ENCODE assay signal across 11 cellular contexts in the genomic region with DNA sequence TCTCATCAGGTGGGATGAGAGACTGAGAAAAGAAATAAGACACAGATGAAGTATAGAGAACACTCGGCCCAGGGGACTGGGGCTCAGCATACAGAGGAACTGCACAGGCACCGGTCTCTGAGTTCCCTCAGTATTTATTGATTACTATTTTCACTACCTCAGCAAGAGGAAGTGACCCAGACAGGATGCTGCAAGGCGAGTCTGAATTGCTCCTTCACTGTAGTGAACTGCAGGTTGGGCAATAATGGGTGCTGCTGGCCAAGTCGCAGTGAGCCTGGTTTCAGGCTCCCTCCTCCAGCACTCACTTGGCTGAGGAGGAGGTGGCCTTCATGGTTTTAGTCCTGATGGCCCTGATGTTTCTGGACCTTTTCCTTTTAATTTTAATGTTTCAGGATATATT. TPM values are rescaled to one million over a fixed set of nuclear protein-coding genes. Genes with fewer than 3 reads are reported as not detected.
DNase-seq lines count a peak whose midpoint lies in the region; ATAC-seq, FAIRE-seq and TF ChIP-seq lines count a peak whose summit lies in the region.
"Had no signal": no experiment of that assay in that cellular context is flagged by ENCODE, and none has a peak within 500 bp of the region (broad histone marks: within the 10 kb centered on the region; RNA-seq: fewer than 3 reads in every experiment).

No MANE protein-coding gene starts in this region.

- H3K36me3 ChIP-seq in right lobe of liver (no peaks in the 10 kb centered on the region), HepG2 (replicated peaks in 1 of 2; ENCODE audit: control insufficient read depth in 1 of 2, insufficient read depth in 2 of 2, low read length in 2 of 2) (no peaks in the 10 kb centered on the region), vagina (no peaks in the 10 kb centered on the region)
- H3K36me3 ChIP-seq: thoracic aorta had no signal

- 20% methylated on average over 3 of the region's 4 CpGs for WGBS in right lobe of liver (ENCODE audit: insufficient coverage, low coverage, low lambda C conversion rate, missing lambda C conversion rate)
- WGBS in HepG2 (ENCODE audit: low lambda C conversion rate), result 16% methylated on average over 4 of the region's 4 CpGs

- no peaks in the 10 kb centered on the region for H3K9me3 ChIP-seq in right lobe of liver
- H3K9me3 ChIP-seq in HepG2 (ENCODE audit: low read length), result peaks cover 11% of the 10 kb centered on the region; the same call in 1 of the 2 replicates
- no peaks in the 10 kb centered on the region for H3K9me3 ChIP-seq in vagina
- H3K9me3 ChIP-seq: thoracic aorta had no signal

- ATAC-seq in right lobe of liver, result peak; percentile 57 to 87 (median 73)
- no peak for ATAC-seq in HepG2
- ATAC-seq in HG03175 (IDR thresholded peaks at IDR 0.05; ENCODE audit: unreplicated experiment), result peak; percentile 90
- ATAC-seq: body of pancreas had no signal

- intact Hi-C loops in right lobe of liver (cut with DNase I) (no loop called here), HepG2 (cut with micrococcal nuclease; ENCODE audit: unreplicated experiment) (no loop called here), vagina (cut with DNase I) (no loop called here)

- H2AFZ ChIP-seq in HepG2 (ENCODE audit: low read length), result no peak overlapping the region

- TF ChIP-seq EP300 in HepG2 (IDR thresholded peaks at IDR 0.05; ENCODE audit: low read depth in 2 of 2, low read length in 2 of 2) (no peak), HepG2 (CRISPR knock-in tag; IDR thresholded peaks at IDR 0.05; ENCODE audit: borderline replicate concordance) (no peak)

- DNase-seq in right lobe of liver, result peak in 1 of 3 donors; percentile 39
- no peak for DNase-seq in HepG2 (ENCODE audit: low spot score)
- peak; percentile 24 for DNase-seq in epithelial cell of prostate (ENCODE audit: low read depth, low spot score)
- no peak for DNase-seq in vagina (ENCODE audit: extremely low spot score in 2 of 2)
- no peak for DNase-seq in HEK293T (ENCODE audit: extremely low spot score)
- DNase-seq in ecto neural progenitor cell (ENCODE audit: low spot score), result no peak
- DNase-seq in activated CD8-positive, alpha-beta memory T cell treated with anti-CD3 and anti-CD28 coated beads, Interleukin-2, amount 50 U/mL, for 4 hours, result no peak

- TF ChIP-seq POLR2A in right lobe of liver (IDR thresholded peaks at IDR 0.05) (no peak), HepG2 (IDR thresholded peaks at IDR 0.05; ENCODE audit: insufficient read depth in 1 of 2, low read depth in 2 of 2, low read length in 2 of 2) (no peak), vagina (IDR thresholded peaks at IDR 0.05) (no peak)

- H3K27ac ChIP-seq in right lobe of liver, result no peak overlapping the region
- H3K27ac ChIP-seq in HepG2 (ENCODE audit: extremely low read length, insufficient read depth, low read length), result no peak overlapping the region
- H3K27ac ChIP-seq in epithelial cell of prostate, result no peak overlapping the region
- peak overlapping the region; percentile 3 for H3K27ac ChIP-seq in vagina
- H3K27ac ChIP-seq: body of pancreas, thoracic aorta had no signal

- no peak overlapping the region for H3K4me3 ChIP-seq in right lobe of liver
- H3K4me3 ChIP-seq in HepG2 (replicated peaks in 1 of 3; ENCODE audit: insufficient read depth in 1 of 3, low read depth in 2 of 3, low read length in 3 of 3), result no peak overlapping the region
- H3K4me3 ChIP-seq in vagina, result no peak overlapping the region
- H3K4me3 ChIP-seq: body of pancreas, thoracic aorta had no signal

- in situ Hi-C loops in HepG2 (cut with HindIII; ENCODE audit: extremely low pct_ligation_motif_present, low pct_unique_long_range_greater_than_20kb), result no loop called here

- H4K20me1 ChIP-seq in HepG2 (ENCODE audit: insufficient read depth, low read length), result no peaks in the 10 kb centered on the region

- POLR2A ChIA-PET in HepG2 (lab: Yijun Ruan, JAX) (no interaction called here), HEK293T (lab: Yijun Ruan, JAX) (no interaction called here)

- CTCF ChIA-PET in HepG2 (lab: Yijun Ruan, JAX; ENCODE audit: low intra/inter-chr PET ratio, low total read pairs), result no interaction called here
- CTCF ChIA-PET in HEK293T (lab: Yijun Ruan, JAX), result no interaction called here

- no peak for FAIRE-seq in HepG2 (lab: Jason Lieb, UNC)

- no peak overlapping the region for H3K9ac ChIP-seq in HepG2 (ENCODE audit: insufficient read depth, low read depth, low read length)

- TF ChIP-seq CTCF in right lobe of liver (IDR thresholded peaks at IDR 0.05) (no peak), HepG2 (CRISPR knock-in tag; IDR thresholded peaks at IDR 0.05) (no peak), vagina (IDR thresholded peaks at IDR 0.05) (no peak)

- H3K4me2 ChIP-seq in HepG2 (ENCODE audit: low read depth, low read length), result no peak overlapping the region

- no peaks in the 10 kb centered on the region for H3K79me2 ChIP-seq in HepG2 (ENCODE audit: insufficient read depth, low read length)

- no peak for TF ChIP-seq RAD21 in HepG2 (CRISPR knock-in tag; IDR thresholded peaks at IDR 0.05)

- H3K27me3 ChIP-seq in right lobe of liver, result no peaks in the 10 kb centered on the region
- H3K27me3 ChIP-seq in HepG2 (ENCODE audit: control insufficient read depth in 1 of 2, insufficient read depth in 2 of 2, low read length in 2 of 2), result no peaks in the 10 kb centered on the region
- H3K27me3 ChIP-seq in vagina, result no peaks in the 10 kb centered on the region
- H3K27me3 ChIP-seq: body of pancreas had no signal

- no TSS peak for BruUV-seq in HepG2 (replicated peaks; lab: Mats Ljungman, UMichigan)

- H3K4me1 ChIP-seq in right lobe of liver, result no peaks in the 10 kb centered on the region
- no peaks in the 10 kb centered on the region for H3K4me1 ChIP-seq in HepG2 (ENCODE audit: insufficient read depth, low read length)
- H3K4me1 ChIP-seq in vagina, result peaks cover 8% of the 10 kb centered on the region
- H3K4me1 ChIP-seq: body of pancreas had no signal

TF ChIP-seq in HepG2, 621 proteins besides CTCF, POLR2A, EP300 and RAD21 (continues in another document):
- TF ChIP-seq POLR2G (IDR thresholded peaks at IDR 0.05; ENCODE audit: low read depth, low read length) (no peak), NRL (CRISPR knock-in tag; IDR thresholded peaks at IDR 0.05; ENCODE audit: borderline replicate concordance) (no peak)

TF ChIP-seq in HEK293T, 16 proteins besides CTCF, POLR2A, EP300 and RAD21 (continues in another document):
- TF ChIP-seq SUZ12 (IDR thresholded peaks at IDR 0.05) (no peak), ARNT (IDR thresholded peaks at IDR 0.05) (no peak), FOXA1 (IDR thresholded peaks at IDR 0.05) (no peak), ELF4 (IDR thresholded peaks at IDR 0.05) (no peak), CTBP1 (IDR thresholded peaks at IDR 0.05; ENCODE audit: borderline replicate concordance) (no peak), FOXM1 (IDR thresholded peaks at IDR 0.05; ENCODE audit: borderline replicate concordance) (no peak), NFRKB (IDR thresholded peaks at IDR 0.05) (no peak)

RNA-seq across cellular contexts. Expression of a gene that starts 10.4 kb away (rescaled TPM):
- total RNA-seq in right lobe of liver, result not detected
- not detected in 2 replicates for total RNA-seq in HepG2 (2016; rRNA removed; fragmentation: Illumina TruSeq; extraction: Trizol)
- total RNA-seq in HepG2 (2016; cell fraction: cytosol; rRNA removed; fragmentation: Illumina TruSeq; extraction: Trizol; ENCODE audit: low read depth), result not detected in 2 replicates
- not detected in 2 replicates for total RNA-seq in HepG2 (2016; cell fraction: insoluble cytoplasmic fraction; rRNA removed; fragmentation: Illumina TruSeq; extraction: Trizol)
- total RNA-seq in HepG2 (2016; cell fraction: membrane; rRNA removed; fragmentation: Illumina TruSeq; extraction: Trizol), result not detected in 2 replicates
- not detected in 2 replicates for total RNA-seq in HepG2 (2016; cell fraction: nucleus; rRNA removed; fragmentation: Illumina TruSeq; extraction: Trizol)
- polyA plus RNA-seq in HepG2 (2011; rRNA removed), result not detected in 2 replicates
- polyA plus RNA-seq in HepG2 (2011; cell fraction: cytosol; rRNA removed), result not detected in 2 replicates
- not detected in 2 replicates for polyA plus RNA-seq in HepG2 (2011; cell fraction: nucleus; rRNA removed)
- not detected in 2 replicates for polyA plus RNA-seq in HepG2 (2012)
- polyA plus RNA-seq in HepG2 (2016; cell fraction: cytosol; fragmentation: Illumina TruSeq; extraction: Trizol; ENCODE audit: low read depth), result not detected in 2 replicates
- not detected in 2 replicates for polyA plus RNA-seq in HepG2 (2016; cell fraction: insoluble cytoplasmic fraction; fragmentation: Illumina TruSeq; extraction: Trizol; ENCODE audit: low read depth)
- not detected in 2 replicates for polyA plus RNA-seq in HepG2 (2016; cell fraction: membrane; fragmentation: Illumina TruSeq; extraction: Trizol; ENCODE audit: low read depth)
- polyA plus RNA-seq in HepG2 (2016; cell fraction: nucleus; fragmentation: Illumina TruSeq; extraction: Trizol; ENCODE audit: insufficient read depth, low read depth), result not detected in 2 replicates
- not detected in 2 replicates for polyA minus RNA-seq in HepG2 (2011; rRNA and poly(A)+ RNA removed; ENCODE audit: low replicate concordance)
- not detected in 2 replicates for polyA minus RNA-seq in HepG2 (2011; cell fraction: cytosol; rRNA and poly(A)+ RNA removed)
- not detected in 2 replicates for polyA minus RNA-seq in HepG2 (2011; cell fraction: nucleus; rRNA and poly(A)+ RNA removed)
- not detected for total RNA-seq in vagina
- total RNA-seq: body of pancreas; T-helper 2 cell treated with Interferon-gamma antibody and Interleukin-4, amounts not matched to agents 100 ng/mL and 5 ng/mL, for 36 hours; thoracic aorta had no signal

RNA-seq across cellular contexts. Expression of a gene that starts 23.0 kb away (rescaled TPM):
- under 1 TPM in 1 of 6 experiments, not detected in 5; 0.07 TPM for total RNA-seq in right lobe of liver
- total RNA-seq in HepG2 (2016; rRNA removed; fragmentation: Illumina TruSeq; extraction: Trizol), result not detected in 2 replicates
- total RNA-seq in HepG2 (2016; cell fraction: cytosol; rRNA removed; fragmentation: Illumina TruSeq; extraction: Trizol; ENCODE audit: low read depth), result not detected in 2 replicates
- not detected in 2 replicates for total RNA-seq in HepG2 (2016; cell fraction: insoluble cytoplasmic fraction; rRNA removed; fragmentation: Illumina TruSeq; extraction: Trizol)
- not detected in 2 replicates for total RNA-seq in HepG2 (2016; cell fraction: membrane; rRNA removed; fragmentation: Illumina TruSeq; extraction: Trizol)
- total RNA-seq in HepG2 (2016; cell fraction: nucleus; rRNA removed; fragmentation: Illumina TruSeq; extraction: Trizol), result not detected in 2 replicates
- not detected in 2 replicates for polyA plus RNA-seq in HepG2 (2011; rRNA removed)
- polyA plus RNA-seq in HepG2 (2011; cell fraction: cytosol; rRNA removed), result not detected in 2 replicates
- not detected in 2 replicates for polyA plus RNA-seq in HepG2 (2011; cell fraction: nucleus; rRNA removed)
- not detected in 2 replicates for polyA plus RNA-seq in HepG2 (2012)
- polyA plus RNA-seq in HepG2 (2016; cell fraction: cytosol; fragmentation: Illumina TruSeq; extraction: Trizol; ENCODE audit: low read depth), result not detected in 2 replicates
- not detected in 2 replicates for polyA plus RNA-seq in HepG2 (2016; cell fraction: insoluble cytoplasmic fraction; fragmentation: Illumina TruSeq; extraction: Trizol; ENCODE audit: low read depth)
- polyA plus RNA-seq in HepG2 (2016; cell fraction: membrane; fragmentation: Illumina TruSeq; extraction: Trizol; ENCODE audit: low read depth), result not detected in 2 replicates
- polyA plus RNA-seq in HepG2 (2016; cell fraction: nucleus; fragmentation: Illumina TruSeq; extraction: Trizol; ENCODE audit: insufficient read depth, low read depth), result not detected in 2 replicates
- polyA minus RNA-seq in HepG2 (2011; rRNA and poly(A)+ RNA removed; ENCODE audit: low replicate concordance), result not detected in 2 replicates
- not detected in 2 replicates for polyA minus RNA-seq in HepG2 (2011; cell fraction: cytosol; rRNA and poly(A)+ RNA removed)
- not detected in 2 replicates for polyA minus RNA-seq in HepG2 (2011; cell fraction: nucleus; rRNA and poly(A)+ RNA removed)
- total RNA-seq in vagina, result not detected
- total RNA-seq: body of pancreas; T-helper 2 cell treated with Interferon-gamma antibody and Interleukin-4, amounts not matched to agents 100 ng/mL and 5 ng/mL, for 36 hours; thoracic aorta had no signal
